In genomic region chr10:43591303-43591904, GRCh38 we compare ENCODE assay signal across 18 cellular contexts.
"Had no signal": no experiment of that assay in that cellular context is flagged by ENCODE, and none has a peak within 500 bp of the region (broad histone marks: within the 10 kb centered on the region; RNA-seq: fewer than 3 reads in every experiment).

No MANE protein-coding gene starts in this region.

- H3K27me3 ChIP-seq: colonic mucosa, foreskin keratinocyte, gastroesophageal sphincter, heart right ventricle, left lung had no signal

- H3K36me3 ChIP-seq: colonic mucosa, gastroesophageal sphincter, heart right ventricle, left lung, lower lobe of right lung had no signal

- H3K9me3 ChIP-seq: colonic mucosa, lower lobe of right lung had no signal

- DNase-seq: colonic mucosa; cortex of kidney; effector CD8-positive, alpha-beta T cell; effector memory CD8-positive, alpha-beta T cell; endodermal cell; erythroblast; foreskin keratinocyte; heart right ventricle; hippocampal formation; left cardiac atrium; left lung; left ventricle myocardium superior; lower lobe of right lung; mesenchymal stem cell; mucosa of descending colon; naive B cell had no signal

- H3K27ac ChIP-seq: colonic mucosa, epithelial cell of prostate, foreskin keratinocyte, gastroesophageal sphincter, heart right ventricle, left lung, lower lobe of right lung had no signal

- H3K4me3 ChIP-seq: colonic mucosa, gastroesophageal sphincter, heart right ventricle, left lung, lower lobe of right lung, mucosa of descending colon had no signal

- H3K4me1 ChIP-seq: colonic mucosa, foreskin keratinocyte, gastroesophageal sphincter had no signal
